In genomic region chr7:117132385-117133120, GRCh38 we compare ENCODE assay signal across 12 cellular contexts.
A peak's percentile ranks its signal among the peaks of the same experiment; 100 is the strongest.
DNase-seq lines count a peak whose midpoint lies in the region; ATAC-seq and TF ChIP-seq lines count a peak whose summit lies in the region.
"Had no signal": no experiment of that assay in that cellular context is flagged by ENCODE, and none has a peak within 500 bp of the region (broad histone marks: within the 10 kb centered on the region; RNA-seq: fewer than 3 reads in every experiment).

No MANE protein-coding gene starts in this region.

- DNase-seq in EL = peak; percentile 95
- peak; percentile 46 for DNase-seq in LoVo (ENCODE audit: low spot score)
- DNase-seq in cardiac fibroblast (ENCODE audit: low read depth in 2 of 2) = peak; percentile 68 to 97
- peak; percentile 60 for DNase-seq in myocyte (ENCODE audit: low read depth)
- DNase-seq in Right ventricle myocardium inferior (ENCODE audit: missing footprints) = no peak
- no peak for DNase-seq in stimulated activated CD4-positive, alpha-beta T cell treated with anti-CD3 and anti-CD28 coated beads, Interleukin-1b, Interleukin-23, amount 100 ng/mL, for 48 hours
- DNase-seq: activated B cell treated with CpG ODN at 0.5 μM for 24 hours, NCI-H187 treated with DMSO at 0.1 percent for 48 hours, OCI-M1, posterior cingulate gyrus had no signal

- intact Hi-C loops in Right ventricle myocardium inferior (cut with DNase I) = no loop called here

- no peak for ATAC-seq in HG02973 (IDR thresholded peaks at IDR 0.05; ENCODE audit: unreplicated experiment)
- no peak for ATAC-seq in Right ventricle myocardium inferior
- no peak for ATAC-seq in HG02938 (IDR thresholded peaks at IDR 0.05; ENCODE audit: unreplicated experiment)

- H3K4me3 ChIP-seq in cardiac fibroblast (replicated peaks in 1 of 2; ENCODE audit: low read depth in 2 of 2, low read length in 2 of 2) = no peak overlapping the region

- no peak for TF ChIP-seq CTCF in cardiac fibroblast (IDR thresholded peaks at IDR 0.05; ENCODE audit: low read depth, low read length)

Comparison
In these comparisons a context has a peak if more than half of its experiments do, and no peak if none do; other contexts are left out.
1. DNase-seq: peak in EL (single experiment), LoVo (single experiment), cardiac fibroblast (2 of 2) and myocyte (single experiment); none in Right ventricle myocardium inferior (single experiment) and stimulated activated CD4-positive, alpha-beta T cell treated with anti-CD3 and anti-CD28 coated beads, Interleukin-1b, Interleukin-23, amount 100 ng/mL, for 48 hours (single experiment).